Comparison of ENCODE assay signal across 8 cellular contexts in genomic region chr21:26966978-26967913, GRCh38. TPM values are rescaled to one million over a fixed set of nuclear protein-coding genes. Genes with fewer than 3 reads are reported as not detected.
DNase-seq lines count a peak whose midpoint lies in the region; ATAC-seq, FAIRE-seq and TF ChIP-seq lines count a peak whose summit lies in the region.

Gene ADAMTS5 (minus strand): TSS chr21:26967088. CDS start chr21:26966391, 697 bp downstream.

- FAIRE-seq in RCC 7860 (lab: Jason Lieb, UNC): no peak

- peak within 1 kb of the TSS; percentile 85 for H3K27ac ChIP-seq in fibroblast of lung (ENCODE audit: insufficient read depth, low read length)

- peaks cover 4% of the 10 kb centered on the region for H3K4me1 ChIP-seq in fibroblast of lung (ENCODE audit: control insufficient read depth, extremely low read depth, insufficient read depth, low read length)
- peaks cover 8% of the 10 kb centered on the region for H3K4me1 ChIP-seq in neuron (ENCODE audit: insufficient read depth, low read length)

- no peaks in the 10 kb centered on the region for H3K9me3 Mint-ChIP-seq in effector memory CD8-positive, alpha-beta T cell

- ATAC-seq in effector memory CD8-positive, alpha-beta T cell (replicated peaks): no peak
- no peak for ATAC-seq in GM21528 (IDR thresholded peaks at IDR 0.05; ENCODE audit: low FRiP score, unreplicated experiment)
- ATAC-seq in GM19035 (IDR thresholded peaks at IDR 0.05; ENCODE audit: unreplicated experiment): no peak

- H3K27me3 ChIP-seq in fibroblast of lung (ENCODE audit: control insufficient read depth, insufficient read depth, low read length): no peaks in the 10 kb centered on the region
- H3K27me3 ChIP-seq in neuron (ENCODE audit: insufficient read depth, low read length): peaks cover 73% of the 10 kb centered on the region

- H3K4me3 Mint-ChIP-seq in effector memory CD8-positive, alpha-beta T cell: no peak within 1 kb of the TSS

- H3K36me3 ChIP-seq in fibroblast of lung (ENCODE audit: control insufficient read depth, insufficient read depth, low read length) (no peaks in the 10 kb centered on the region), neuron (ENCODE audit: insufficient read depth, low read length) (no peaks in the 10 kb centered on the region)

- no peaks in the 10 kb centered on the region for H3K79me2 ChIP-seq in fibroblast of lung (ENCODE audit: control insufficient read depth, insufficient read depth, low read length)

- DNase-seq in H4 (ENCODE audit: low spot score) (peak; percentile 51), RCC 7860 (ENCODE audit: low spot score) (peak; percentile 52), fibroblast of lung (ENCODE audit: low read depth in 2 of 2) (peak; percentile 55 to 77), NCI-H2029 (lab: John Stamatoyannopoulos, UW) (no peak)
- DNase-seq in effector memory CD8-positive, alpha-beta T cell: no peak

- H3K27me3 Mint-ChIP-seq in effector memory CD8-positive, alpha-beta T cell: peaks cover 31 to 45% of the 10 kb centered on the region in 2 donors

- H3K9me3 ChIP-seq in fibroblast of lung (ENCODE audit: control insufficient read depth, insufficient read depth, low read depth, low read length) (no peaks in the 10 kb centered on the region), neuron (ENCODE audit: low read length) (no peaks in the 10 kb centered on the region)

- H3K4me1 Mint-ChIP-seq in effector memory CD8-positive, alpha-beta T cell (ENCODE audit: low read depth in 2 of 2): peaks cover 0 to 3% of the 10 kb centered on the region in 2 donors

- peak within 1 kb of the TSS; percentile 95 for H2AFZ ChIP-seq in fibroblast of lung (ENCODE audit: low read length)
- H2AFZ ChIP-seq in neuron (ENCODE audit: low read depth, low read length): peak within 1 kb of the TSS; percentile 59

- peak in 1 of 2 donors; percentile 5 for TF ChIP-seq CTCF in fibroblast of lung (conservative IDR thresholded peaks at IDR 0.05 in 1 of 2, IDR thresholded peaks at IDR 0.05 in 1 of 2; ENCODE audit: low read depth in 1 of 2, low read length in 2 of 2)

- no peak within 1 kb of the TSS for H3K27ac Mint-ChIP-seq in effector memory CD8-positive, alpha-beta T cell

- no peaks in the 10 kb centered on the region for H4K20me1 ChIP-seq in fibroblast of lung (ENCODE audit: control insufficient read depth, extremely low read depth, insufficient read depth, low read length)

- H3K4me3 ChIP-seq in fibroblast of lung (replicated peaks in 1 of 4; ENCODE audit: control extremely low read depth in 1 of 4, insufficient read depth in 1 of 4, low read depth in 3 of 4, low read length in 4 of 4): peak within 1 kb of the TSS; percentile 74 to 83 (median 78)
- peak within 1 kb of the TSS; percentile 20 for H3K4me3 ChIP-seq in neuron (ENCODE audit: low read length)

- H3K9ac ChIP-seq in fibroblast of lung (ENCODE audit: insufficient read depth, low read length): peak within 1 kb of the TSS; percentile 75

- peak within 1 kb of the TSS; percentile 97 for H3K4me2 ChIP-seq in fibroblast of lung (ENCODE audit: extremely low read depth, insufficient read depth, low read length)

- no peaks in the 10 kb centered on the region for H3K36me3 Mint-ChIP-seq in effector memory CD8-positive, alpha-beta T cell (ENCODE audit: insufficient read depth)

RNA-seq across cellular contexts. Expression of gene ADAMTS5, which starts in this region (rescaled TPM):
- 0.06 and 0.50 TPM in 2 replicates for total RNA-seq in H4 (2014; rRNA removed; shearing (Covaris generic))
- 3.9 and 4.3 TPM in 2 replicates for total RNA-seq in fibroblast of lung
- polyA plus RNA-seq in fibroblast of lung: 2.8 and 12.2 TPM in 2 replicates
- polyA plus RNA-seq in fibroblast of lung (2012): 2.2 and 9.2 TPM in 2 replicates
- polyA minus RNA-seq in fibroblast of lung (ENCODE audit: low replicate concordance): 4.3 and 11.9 TPM in 2 replicates

Comparison
In these comparisons a context has a peak if more than half of its experiments do, and no peak if none do; other contexts are left out.
1. Peak in DNase-seq in H4; RNA of the gene not detected or under 1 TPM.
2. DNase-seq: peak in RCC 7860 (single experiment) and fibroblast of lung (2 of 2); none in NCI-H2029 (single experiment) and effector memory CD8-positive, alpha-beta T cell (0 of 3).